In genomic region chr20:46584508-46584907, GRCh38 we compare ENCODE assay signal across 22 cellular contexts. TPM values are rescaled to one million over a fixed set of nuclear protein-coding genes. Genes with fewer than 3 reads are reported as not detected.
DNase-seq lines count a peak whose midpoint lies in the region; ATAC-seq, FAIRE-seq and TF ChIP-seq lines count a peak whose summit lies in the region.
"Had no signal": no experiment of that assay in that cellular context is flagged by ENCODE, and none has a peak within 500 bp of the region (broad histone marks: within the 10 kb centered on the region; RNA-seq: fewer than 3 reads in every experiment).

No MANE protein-coding gene starts in this region.

- DNase-seq in HTR-8/SVneo (ENCODE audit: insufficient read length, low spot score) (no peak), WTC11 (ENCODE audit: low spot score) (no peak), neural progenitor cell (ENCODE audit: low spot score) (no peak), ecto neural progenitor cell (ENCODE audit: low spot score) (no peak), GM12891 (ENCODE audit: insufficient read length, low spot score) (no peak)
- DNase-seq in activated CD8-positive, alpha-beta T cell treated with anti-CD3 and anti-CD28 coated beads for 36 hours = no peak
- DNase-seq in activated CD8-positive, alpha-beta T cell treated with anti-CD3 and anti-CD28 coated beads, Interleukin-2, amount 10 ng/mL, durations not matched to agents 7 days and 5 days = no peak
- DNase-seq: 8988T; Calu3; CD8-positive, alpha-beta T cell; DMS79 treated with DMSO at 0.1 percent for 48 hours; GF-D8; GM23248; H7; HFFc6; IMR-90 had no signal

- no peak overlapping the region for H3K27ac Mint-ChIP-seq in WTC11
- no peak overlapping the region for H3K27ac Mint-ChIP-seq in neural progenitor cell
- no peak overlapping the region for H3K27ac Mint-ChIP-seq in activated CD8-positive, alpha-beta T cell treated with anti-CD3 and anti-CD28 coated beads for 36 hours
- no peak overlapping the region for H3K27ac Mint-ChIP-seq in activated CD8-positive, alpha-beta T cell treated with anti-CD3 and anti-CD28 coated beads, Interleukin-2, amount 10 ng/mL, durations not matched to agents 7 days and 5 days
- H3K27ac Mint-ChIP-seq: CD8-positive, alpha-beta T cell; HFFc6 had no signal

- CTCF ChIA-PET in WTC11 (lab: Charles Lee) = interaction anchor here (1.2 to 1.3 kb wide), 2 partner anchors 22 to 30 kb away, joined by 3 to 5 read pairs; no protein-coding TSS in a partner anchor
- CTCF ChIA-PET in activated CD8-positive, alpha-beta T cell treated with anti-CD3 and anti-CD28 coated beads for 36 hours (lab: Charles Lee) = no interaction called here
- CTCF ChIA-PET in activated CD8-positive, alpha-beta T cell treated with anti-CD3 and anti-CD28 coated beads, Interleukin-2, amount 10 ng/mL, durations not matched to agents 7 days and 5 days (lab: Charles Lee) = no interaction called here

- H3K9me3 Mint-ChIP-seq in WTC11 = peaks cover 20% of the 10 kb centered on the region
- H3K9me3 Mint-ChIP-seq in neural progenitor cell = peaks cover 12% of the 10 kb centered on the region
- no peaks in the 10 kb centered on the region for H3K9me3 Mint-ChIP-seq in activated CD8-positive, alpha-beta T cell treated with anti-CD3 and anti-CD28 coated beads for 36 hours
- H3K9me3 Mint-ChIP-seq in activated CD8-positive, alpha-beta T cell treated with anti-CD3 and anti-CD28 coated beads, Interleukin-2, amount 10 ng/mL, durations not matched to agents 7 days and 5 days (ENCODE audit: insufficient read depth) = no peaks in the 10 kb centered on the region
- H3K9me3 Mint-ChIP-seq: CD8-positive, alpha-beta T cell; HFFc6 had no signal

- H2AFZ ChIP-seq in neural progenitor cell (replicated peaks) = no peak overlapping the region
- H2AFZ ChIP-seq: GM23248 had no signal

- H3K27me3 Mint-ChIP-seq in WTC11 (ENCODE audit: low read depth) (peaks cover 2% of the 10 kb centered on the region; the same call in 1 of the 2 replicates), neural progenitor cell (ENCODE audit: insufficient read depth, low read depth) (peaks cover 5% of the 10 kb centered on the region)
- H3K27me3 Mint-ChIP-seq in activated CD8-positive, alpha-beta T cell treated with anti-CD3 and anti-CD28 coated beads for 36 hours = peaks cover 4% of the 10 kb centered on the region
- peaks cover 21% of the 10 kb centered on the region for H3K27me3 Mint-ChIP-seq in activated CD8-positive, alpha-beta T cell treated with anti-CD3 and anti-CD28 coated beads, Interleukin-2, amount 10 ng/mL, durations not matched to agents 7 days and 5 days (ENCODE audit: low read depth)

- no peak for TF ChIP-seq POLR2A in GM12891 (IDR thresholded peaks at IDR 0.05; ENCODE audit: low read depth, low read length)

- H3K36me3 Mint-ChIP-seq in WTC11 (peaks cover 25% of the 10 kb centered on the region), neural progenitor cell (peaks cover 8% of the 10 kb centered on the region)
- H3K36me3 Mint-ChIP-seq in activated CD8-positive, alpha-beta T cell treated with anti-CD3 and anti-CD28 coated beads for 36 hours (ENCODE audit: low read depth) = no peaks in the 10 kb centered on the region
- H3K36me3 Mint-ChIP-seq in activated CD8-positive, alpha-beta T cell treated with anti-CD3 and anti-CD28 coated beads, Interleukin-2, amount 10 ng/mL, durations not matched to agents 7 days and 5 days (ENCODE audit: low read depth) = no peaks in the 10 kb centered on the region
- H3K36me3 Mint-ChIP-seq: CD8-positive, alpha-beta T cell had no signal

- TF ChIP-seq CTCF in WTC11 (IDR thresholded peaks at IDR 0.05) (no peak), neural progenitor cell (IDR thresholded peaks at IDR 0.05) (no peak)
- no peak for TF ChIP-seq CTCF in activated CD8-positive, alpha-beta T cell treated with anti-CD3 and anti-CD28 coated beads for 36 hours (IDR thresholded peaks at IDR 0.05)

- H3K4me1 Mint-ChIP-seq in WTC11 (peaks cover 26% of the 10 kb centered on the region), neural progenitor cell (peaks cover 18% of the 10 kb centered on the region)
- H3K4me1 Mint-ChIP-seq in activated CD8-positive, alpha-beta T cell treated with anti-CD3 and anti-CD28 coated beads for 36 hours (ENCODE audit: low read depth) = peaks cover 4% of the 10 kb centered on the region
- H3K4me1 Mint-ChIP-seq in activated CD8-positive, alpha-beta T cell treated with anti-CD3 and anti-CD28 coated beads, Interleukin-2, amount 10 ng/mL, durations not matched to agents 7 days and 5 days (ENCODE audit: low read depth) = peaks cover 4% of the 10 kb centered on the region

- H3K4me1 ChIP-seq in iPS-18a (ENCODE audit: control insufficient read depth, low read depth, low read length) = peaks cover 31% of the 10 kb centered on the region
- peaks cover 36% of the 10 kb centered on the region for H3K4me1 ChIP-seq in neural progenitor cell
- H3K4me1 ChIP-seq: BLaER1 had no signal

- no peak overlapping the region for H3K4me3 Mint-ChIP-seq in WTC11
- H3K4me3 Mint-ChIP-seq in neural progenitor cell = no peak overlapping the region
- no peak overlapping the region for H3K4me3 Mint-ChIP-seq in activated CD8-positive, alpha-beta T cell treated with anti-CD3 and anti-CD28 coated beads for 36 hours
- no peak overlapping the region for H3K4me3 Mint-ChIP-seq in activated CD8-positive, alpha-beta T cell treated with anti-CD3 and anti-CD28 coated beads, Interleukin-2, amount 10 ng/mL, durations not matched to agents 7 days and 5 days
- H3K4me3 Mint-ChIP-seq: CD8-positive, alpha-beta T cell; HFFc6 had no signal

- ATAC-seq in WTC11 = no peak
- ATAC-seq in activated CD8-positive, alpha-beta T cell treated with anti-CD3 and anti-CD28 coated beads for 36 hours = no peak
- no peak for ATAC-seq in activated CD8-positive, alpha-beta T cell treated with anti-CD3 and anti-CD28 coated beads, Interleukin-2, amount 10 ng/mL, durations not matched to agents 7 days and 5 days
- ATAC-seq: CD8-positive, alpha-beta T cell; HCT116; K562 had no signal

- H3K27me3 ChIP-seq in iPS-18a (ENCODE audit: control insufficient read depth, insufficient read depth, low read length) = no peaks in the 10 kb centered on the region
- no peaks in the 10 kb centered on the region for H3K27me3 ChIP-seq in neural progenitor cell
- H3K27me3 ChIP-seq: BLaER1 had no signal

- intact Hi-C loops in activated CD8-positive, alpha-beta T cell treated with anti-CD3 and anti-CD28 coated beads for 36 hours (cut with micrococcal nuclease) = no loop called here

- no peak overlapping the region for H3K27ac ChIP-seq in iPS-18a (ENCODE audit: low read length)
- H3K27ac ChIP-seq in neural progenitor cell = no peak overlapping the region
- H3K27ac ChIP-seq: BLaER1, GM23248 had no signal

- H4K20me1 ChIP-seq in neural progenitor cell (ENCODE audit: low read depth) = no peaks in the 10 kb centered on the region
- H4K20me1 ChIP-seq: BLaER1 had no signal

- no peaks in the 10 kb centered on the region for H3K36me3 ChIP-seq in iPS-18a (ENCODE audit: control insufficient read depth, low read depth, low read length)
- no peaks in the 10 kb centered on the region for H3K36me3 ChIP-seq in neural progenitor cell
- H3K36me3 ChIP-seq: BLaER1 had no signal

- POLR2A ChIA-PET in WTC11 (lab: Charles Lee) = no interaction called here
- POLR2A ChIA-PET in activated CD8-positive, alpha-beta T cell treated with anti-CD3 and anti-CD28 coated beads for 36 hours (lab: Charles Lee) = no interaction called here
- POLR2A ChIA-PET in activated CD8-positive, alpha-beta T cell treated with anti-CD3 and anti-CD28 coated beads, Interleukin-2, amount 10 ng/mL, durations not matched to agents 7 days and 5 days (lab: Charles Lee) = no interaction called here

- no peaks in the 10 kb centered on the region for H3K79me2 ChIP-seq in neural progenitor cell (ENCODE audit: low read depth)

- H3F3A ChIP-seq in neural progenitor cell (ENCODE audit: low read depth) = peaks cover 31% of the 10 kb centered on the region

- H3K4me2 ChIP-seq in neural progenitor cell = peak overlapping the region; percentile 81
- H3K4me2 ChIP-seq: BLaER1 had no signal

- peak overlapping the region; percentile 23 for H3K4me3 ChIP-seq in iPS-18a (ENCODE audit: low read length)
- H3K4me3 ChIP-seq in neural progenitor cell = no peak overlapping the region
- H3K4me3 ChIP-seq: BLaER1, GM23248, K562 had no signal

- no peak overlapping the region for H3K9ac ChIP-seq in iPS-18a (ENCODE audit: low read length)
- no peak overlapping the region for H3K9ac ChIP-seq in neural progenitor cell
- H3K9ac ChIP-seq: BLaER1, GM23248 had no signal

- FAIRE-seq in HTR-8/SVneo (lab: Jason Lieb, UNC) (peak; percentile 70), GM12891 (lab: Jason Lieb, UNC) (no peak)
- FAIRE-seq: K562 had no signal

- H3K9me3 ChIP-seq in iPS-18a (ENCODE audit: control insufficient read depth, low read depth, low read length) (no peaks in the 10 kb centered on the region), neural progenitor cell (ENCODE audit: low read depth) (no peaks in the 10 kb centered on the region)

TF ChIP-seq in WTC11, 78 proteins besides CTCF, POLR2A, EP300 and RAD21 (continues in another document):
- TF ChIP-seq GABPB1 (CRISPR knock-in tag; IDR thresholded peaks at IDR 0.05) = peak; percentile 40; the same call in 1 of the 2 replicates

TF ChIP-seq in GM12891, 5 proteins besides CTCF, POLR2A, EP300 and RAD21:
- no peak for TF ChIP-seq TAF1 (IDR thresholded peaks at IDR 0.05; ENCODE audit: low read depth, low read length)
- no peak for TF ChIP-seq PAX5 (IDR thresholded peaks at IDR 0.05; ENCODE audit: insufficient read depth, low read length, severe bottlenecking)
TF ChIP-seq in GM12891: peak in this region for 0.

RNA-seq across cellular contexts. Expression of gene OCSTAMP, which starts 34.1 kb away (rescaled TPM):
- total RNA-seq in WTC11 (2021) (0.09 to 0.16 TPM in 2 of 3 replicates, not detected in the other), neural progenitor cell (ENCODE audit: low replicate concordance) (not detected in 2 replicates)
- not detected for total RNA-seq in activated CD8-positive, alpha-beta T cell treated with anti-CD3 and anti-CD28 coated beads for 36 hours
- polyA plus RNA-seq in GM12891 (2012; ENCODE audit: low read depth, missing spikeins) = 0.17 TPM
- not detected for total RNA-seq in activated CD8-positive, alpha-beta T cell treated with anti-CD3 and anti-CD28 coated beads, Interleukin-2, amount 10 ng/mL, durations not matched to agents 7 days and 5 days
- total RNA-seq: A673; Calu3; CD8-positive, alpha-beta T cell; GM23248; H7; HFFc6; IMR-90; K562 had no signal
- polyA plus RNA-seq: AG04450, GM23248, IMR-90, K562 had no signal
